8 cellular contexts compared by ENCODE assay signal in genomic region chrX:154370882-154371770, GRCh38. TPM values are rescaled to one million over a fixed set of nuclear protein-coding genes. Genes with fewer than 3 reads are reported as not detected.
DNase-seq lines count a peak whose midpoint lies in the region; ATAC-seq, FAIRE-seq and TF ChIP-seq lines count a peak whose summit lies in the region.

No MANE protein-coding gene starts in this region.

- H3K27ac ChIP-seq in SK-N-MC (peak overlapping the region; percentile 96; the same call in 1 of the 2 replicates), pancreas (peak overlapping the region; percentile 33 to 81 (median 54)), thyroid gland (peak overlapping the region in 2 of 3 donors; percentile 87 to 89)

- CTCF ChIA-PET in HEK293T (lab: Yijun Ruan, JAX), result interaction anchor here (1.0 kb wide), 1 partner anchor 13 kb away, joined by 3 read pairs; no protein-coding TSS in a partner anchor

- peak; percentile 95 to 96 for TF ChIP-seq POLR2A in thyroid gland (IDR thresholded peaks at IDR 0.05)

- H3K27ac Mint-ChIP-seq in activated naive CD4-positive, alpha-beta T cell treated with anti-CD3 and anti-CD28 coated beads, Interleukin-2, amount 50 U/mL, for 72 hours, result peak overlapping the region; percentile 50 to 74

- no peaks in the 10 kb centered on the region for H3K9me3 Mint-ChIP-seq in activated naive CD4-positive, alpha-beta T cell treated with anti-CD3 and anti-CD28 coated beads, Interleukin-2, amount 50 U/mL, for 72 hours

- H3K9me3 ChIP-seq in SK-N-MC (ENCODE audit: low read depth, low read length) (no peaks in the 10 kb centered on the region), pancreas (no peaks in the 10 kb centered on the region), thyroid gland (no peaks in the 10 kb centered on the region)

- POLR2A ChIA-PET in HEK293T (lab: Yijun Ruan, JAX), result interaction anchor here (1.0 to 2.2 kb wide), 7 partner anchors 8 to 350 kb away, joined by 3 to 7 read pairs (median 4); partner anchors contain the start of genes EMD and RPL10

- intact Hi-C loops in Right ventricle myocardium inferior (cut with DNase I), result loop anchor here (10.0 kb wide), 1 partner anchor 396 kb away; the partner anchor contains the start of genes HCFC1 and TMEM187
- intact Hi-C loops in pancreas (cut with DNase I), result no loop called here
- intact Hi-C loops in thyroid gland (cut with DNase I), result no loop called here

- no peak for FAIRE-seq in pancreas (lab: Jason Lieb, UNC)

- DNase-seq in G401 (ENCODE audit: low spot score) (peak; percentile 93), HEK293T (ENCODE audit: extremely low spot score) (peak; percentile 87), NAMALWA (ENCODE audit: low spot score) (peak; percentile 92), SK-N-MC (ENCODE audit: low read depth, low spot score) (peak; percentile 60), Right ventricle myocardium inferior (ENCODE audit: missing footprints) (peak; percentile 97), pancreas (peak; percentile 84 to 93 (median 88)), thyroid gland (peak; percentile 92 to 95)
- DNase-seq in activated naive CD4-positive, alpha-beta T cell treated with anti-CD3 and anti-CD28 coated beads, Interleukin-2, amount 50 U/mL, for 72 hours (ENCODE audit: low spot score in 2 of 2), result peak; percentile 85 to 87

- peak; percentile 47 to 66 for ATAC-seq in activated naive CD4-positive, alpha-beta T cell treated with anti-CD3 and anti-CD28 coated beads, Interleukin-2, amount 50 U/mL, for 72 hours
- ATAC-seq in Right ventricle myocardium inferior (peak; percentile 73), pancreas (peak; percentile 57 to 76 (median 76))

- no peaks in the 10 kb centered on the region for H3K27me3 ChIP-seq in pancreas
- H3K27me3 ChIP-seq in thyroid gland, result no peaks in the 10 kb centered on the region

- peaks cover 0 to 6% (median 0%) of the 10 kb centered on the region in 3 donors for H3K4me1 ChIP-seq in pancreas
- H3K4me1 ChIP-seq in thyroid gland, result peaks cover 11 to 25% of the 10 kb centered on the region in 2 donors

- H3K9ac ChIP-seq in SK-N-MC (ENCODE audit: insufficient read length), result peak overlapping the region; percentile 97

- WGBS in pancreas, 2 donors, result 1 to 28% methylated on average over 73 to 84 of the region's 87 CpGs
- 0% methylated on average over 2 of the region's 87 CpGs; no CpG with 5 or more reads in 1 of the 2 donors for WGBS in thyroid gland, 2 donors

- no peak for TF ChIP-seq CTCF in pancreas (IDR thresholded peaks at IDR 0.05)
- TF ChIP-seq CTCF in thyroid gland (IDR thresholded peaks at IDR 0.05), result peak in 1 of 6 experiments; percentile 25

- peaks cover 35% of the 10 kb centered on the region for H3K36me3 ChIP-seq in SK-N-MC (ENCODE audit: insufficient read depth, low read length)
- peaks cover 0 to 4% (median 0%) of the 10 kb centered on the region in 3 donors for H3K36me3 ChIP-seq in pancreas
- peaks cover 0 to 14% of the 10 kb centered on the region in 2 donors for H3K36me3 ChIP-seq in thyroid gland

- H3K4me3 ChIP-seq in SK-N-MC (peak overlapping the region; percentile 88), pancreas (peak overlapping the region; percentile 22 to 55 (median 44)), thyroid gland (replicated peaks in 1 of 3) (peak overlapping the region in 2 of 3 donors; percentile 50 to 73)

- in situ Hi-C loops in G401 (cut with HindIII; ENCODE audit: low sequenced_read_pairs), result no loop called here

- H3K36me3 Mint-ChIP-seq in activated naive CD4-positive, alpha-beta T cell treated with anti-CD3 and anti-CD28 coated beads, Interleukin-2, amount 50 U/mL, for 72 hours, result peaks cover 5 to 6% of the 10 kb centered on the region in 2 donors

TF ChIP-seq in HEK293T, 16 proteins besides CTCF, POLR2A, EP300 and RAD21:
- TF ChIP-seq FOXM1 (IDR thresholded peaks at IDR 0.05; ENCODE audit: borderline replicate concordance), result peak; percentile 61; the same call in 1 of the 2 replicates
- TF ChIP-seq FOXK2 (IDR thresholded peaks at IDR 0.05), result no peak
- TF ChIP-seq L3MBTL2 (conservative IDR thresholded peaks at IDR 0.05), result peak; percentile 69
TF ChIP-seq in HEK293T: peak in this region for 2.

RNA-seq across cellular contexts. Expression of gene FLNA, which starts 3.3 kb away (rescaled TPM):
- 811 and 832 TPM in 2 replicates for total RNA-seq in G401 (2014; rRNA removed; shearing (Covaris generic))
- 100 to 1,000 TPM; 690 to 932 TPM for total RNA-seq in activated naive CD4-positive, alpha-beta T cell treated with anti-CD3 and anti-CD28 coated beads, Interleukin-2, amount 50 U/mL, for 72 hours
- total RNA-seq in Right ventricle myocardium inferior, result 253 TPM
- total RNA-seq in pancreas, result 100 to 1,000 TPM in 4 of 6 donors, 10 to 100 TPM in 2; 67.0 to 298 (median 142) TPM
- 100 to 1,000 TPM; 222 to 259 TPM for polyA plus RNA-seq in pancreas
- total RNA-seq in thyroid gland, result 100 to 1,000 TPM; 143 to 553 (median 291) TPM

RNA-seq across cellular contexts. Expression of gene EMD, which starts 8.0 kb away (rescaled TPM):
- 49.8 and 72.5 TPM in 2 replicates for total RNA-seq in G401 (2014; rRNA removed; shearing (Covaris generic))
- total RNA-seq in activated naive CD4-positive, alpha-beta T cell treated with anti-CD3 and anti-CD28 coated beads, Interleukin-2, amount 50 U/mL, for 72 hours, result 10 to 100 TPM; 79.3 to 83.0 TPM
- total RNA-seq in Right ventricle myocardium inferior, result 51.1 TPM
- total RNA-seq in pancreas, result 10 to 100 TPM; 23.1 to 42.9 (median 38.7) TPM
- 10 to 100 TPM; 56.0 to 86.7 TPM for polyA plus RNA-seq in pancreas
- 10 to 100 TPM; 36.5 to 71.6 (median 57.2) TPM for total RNA-seq in thyroid gland

RNA-seq across cellular contexts. Expression of gene RPL10, which starts 27.1 kb away (rescaled TPM):
- total RNA-seq in G401 (2014; rRNA removed; shearing (Covaris generic)), result 2,883 and 3,419 TPM in 2 replicates
- total RNA-seq in activated naive CD4-positive, alpha-beta T cell treated with anti-CD3 and anti-CD28 coated beads, Interleukin-2, amount 50 U/mL, for 72 hours, result 1,000 to 10,000 TPM; 1,357 to 2,520 TPM
- total RNA-seq in Right ventricle myocardium inferior (2,181 TPM), pancreas (1,000 to 10,000 TPM; 2,194 to 4,058 (median 3,145) TPM), thyroid gland (1,000 to 10,000 TPM; 1,199 to 6,548 (median 3,258) TPM)
- polyA plus RNA-seq in pancreas, result 1,000 to 10,000 TPM; 2,751 to 3,412 TPM

RNA-seq across cellular contexts. Expression of gene DNASE1L1, which starts 37.9 kb away (rescaled TPM):
- 20.5 and 41.3 TPM in 2 replicates for total RNA-seq in G401 (2014; rRNA removed; shearing (Covaris generic))
- 10 to 100 TPM; 14.7 to 20.6 TPM for total RNA-seq in activated naive CD4-positive, alpha-beta T cell treated with anti-CD3 and anti-CD28 coated beads, Interleukin-2, amount 50 U/mL, for 72 hours
- 52.3 TPM for total RNA-seq in Right ventricle myocardium inferior
- total RNA-seq in pancreas, result 10 to 100 TPM in 1 of 6 donors, 1 to 10 TPM in 5; 5.1 to 13.6 (median 7.3) TPM
- 10 to 100 TPM; 11.3 to 16.5 TPM for polyA plus RNA-seq in pancreas
- 10 to 100 TPM; 40.7 to 92.9 (median 61.6) TPM for total RNA-seq in thyroid gland

RNA-seq across cellular contexts. Expression of gene TAFAZZIN, which starts 40.2 kb away (rescaled TPM):
- total RNA-seq in G401 (2014; rRNA removed; shearing (Covaris generic)), result 16.9 and 39.4 TPM in 2 replicates
- total RNA-seq in activated naive CD4-positive, alpha-beta T cell treated with anti-CD3 and anti-CD28 coated beads, Interleukin-2, amount 50 U/mL, for 72 hours, result 10 to 100 TPM; 24.7 to 62.4 TPM
- 36.1 TPM for total RNA-seq in Right ventricle myocardium inferior
- total RNA-seq in pancreas, result 10 to 100 TPM; 14.6 to 26.7 (median 17.1) TPM
- polyA plus RNA-seq in pancreas, result 10 to 100 TPM; 77.0 to 82.7 TPM
- 10 to 100 TPM; 41.1 to 75.9 (median 59.0) TPM for total RNA-seq in thyroid gland

Comparison
In these comparisons a context has a peak if more than half of its experiments do, and no peak if none do; other contexts are left out.
1. Peak in every context shown above with its lines: DNase-seq, ATAC-seq, H3K4me3 ChIP-seq and H3K27ac ChIP-seq.